12 cellular contexts compared by ENCODE assay signal in genomic region chr6:3473773-3474172, GRCh38. TPM values are rescaled to one million over a fixed set of nuclear protein-coding genes. Genes with fewer than 3 reads are reported as not detected.
DNase-seq lines count a peak whose midpoint lies in the region; ATAC-seq and TF ChIP-seq lines count a peak whose summit lies in the region.
"Had no signal": no experiment of that assay in that cellular context is flagged by ENCODE, and none has a peak within 500 bp of the region (broad histone marks: within the 10 kb centered on the region; RNA-seq: fewer than 3 reads in every experiment).

No MANE protein-coding gene starts in this region.

- no peak overlapping the region for H4K8ac ChIP-seq in trophoblast cell (ENCODE audit: low read depth, low read length)

- no peak for TF ChIP-seq CTCF in progenitor cell of endocrine pancreas (IDR thresholded peaks at IDR 0.05; ENCODE audit: unreplicated experiment)

- no peaks in the 10 kb centered on the region for H3K9me3 Mint-ChIP-seq in progenitor cell of endocrine pancreas (ENCODE audit: low read depth)

- peaks cover 0 to 2% of the 10 kb centered on the region in 2 experiments for H3K4me1 ChIP-seq in trophoblast cell (ENCODE audit: control insufficient read depth in 1 of 2, insufficient read depth in 2 of 2, low read length in 2 of 2)
- H3K4me1 ChIP-seq: SJCRH30 had no signal

- no peak overlapping the region for H3K9ac ChIP-seq in trophoblast cell (ENCODE audit: low read length)
- H3K9ac ChIP-seq: BLaER1 had no signal

- H4K91ac ChIP-seq in trophoblast cell (ENCODE audit: low read depth, low read length): no peak overlapping the region

- H3K27me3 Mint-ChIP-seq in progenitor cell of endocrine pancreas (peaks cover 14% of the 10 kb centered on the region), T-helper 17 cell (peaks cover 20% of the 10 kb centered on the region)

- no peak overlapping the region for H3K4me3 ChIP-seq in trophoblast cell (ENCODE audit: low read depth, low read length)
- H3K4me3 ChIP-seq: BLaER1, SJCRH30 had no signal

- H3K27ac Mint-ChIP-seq in progenitor cell of endocrine pancreas (no peak overlapping the region), T-helper 17 cell (no peak overlapping the region)

- H3K23ac ChIP-seq in trophoblast cell (ENCODE audit: low read length): no peak overlapping the region

- peak overlapping the region; percentile 66 for H2BK12ac ChIP-seq in trophoblast cell (ENCODE audit: low read length)

- H2BK120ac ChIP-seq in trophoblast cell (ENCODE audit: insufficient read depth, low read length, poor library complexity): no peak overlapping the region

- DNase-seq in GM03348 (ENCODE audit: low spot score) (peak; percentile 15), NCI-H69 (lab: John Stamatoyannopoulos, UW) (peak; percentile 58), fibroblast of gingiva (ENCODE audit: low read depth) (peak; percentile 46), trophoblast cell (no peak), progenitor cell of endocrine pancreas (ENCODE audit: low spot score, unreplicated experiment) (no peak), NCI-H1417 treated with DMSO at 0.1 percent for 48 hours (lab: John Stamatoyannopoulos, UW) (no peak), T-helper 17 cell (no peak)
- DNase-seq: SW 1271 had no signal

- no peak overlapping the region for H4K12ac ChIP-seq in trophoblast cell (ENCODE audit: low read depth, low read length)

- H3K36me3 ChIP-seq in trophoblast cell (ENCODE audit: control insufficient read depth in 1 of 2, insufficient read depth in 2 of 2, low read length in 2 of 2): no peaks in the 10 kb centered on the region
- H3K36me3 ChIP-seq: BLaER1, SJCRH30 had no signal

- H3K4me3 Mint-ChIP-seq in progenitor cell of endocrine pancreas (ENCODE audit: low read depth) (no peak overlapping the region), T-helper 17 cell (no peak overlapping the region)

- no peak for ATAC-seq in T-helper 17 cell

- H3K4me1 Mint-ChIP-seq in progenitor cell of endocrine pancreas (ENCODE audit: low read depth) (peaks cover 6% of the 10 kb centered on the region), T-helper 17 cell (peaks cover 2% of the 10 kb centered on the region)

- H3K4me2 ChIP-seq in trophoblast cell (ENCODE audit: low read length): no peak overlapping the region
- H3K4me2 ChIP-seq: BLaER1 had no signal

- H3K27ac ChIP-seq in trophoblast cell (ENCODE audit: low read depth, low read length): no peak overlapping the region
- H3K27ac ChIP-seq: BLaER1, RWPE1, SJCRH30 had no signal

- no peaks in the 10 kb centered on the region for H3K27me3 ChIP-seq in trophoblast cell (ENCODE audit: insufficient read depth, low read length)
- H3K27me3 ChIP-seq: BLaER1, SJCRH30 had no signal

- H2AK5ac ChIP-seq in trophoblast cell (ENCODE audit: low read length): no peak overlapping the region

- H3K14ac ChIP-seq in trophoblast cell (ENCODE audit: low read length): no peak overlapping the region

- no peaks in the 10 kb centered on the region for H3K79me2 ChIP-seq in trophoblast cell (ENCODE audit: control insufficient read depth, insufficient read depth, low read length, poor library complexity)

- no CpG with 5 or more reads among the region's 5 CpGs for WGBS in trophoblast cell (ENCODE audit: extremely low coverage, insufficient coverage, insufficient read length)

- no peaks in the 10 kb centered on the region for H3K9me3 ChIP-seq in trophoblast cell (ENCODE audit: insufficient read depth, low read depth, low read length)
- no peaks in the 10 kb centered on the region for H3K9me3 ChIP-seq in T-helper 17 cell (ENCODE audit: control insufficient read depth, low read length, poor library complexity, severe bottlenecking)
- H3K9me3 ChIP-seq: BLaER1, SJCRH30 had no signal

- no peak overlapping the region for H3K18ac ChIP-seq in trophoblast cell (ENCODE audit: low read length)

- no peaks in the 10 kb centered on the region for H3K79me1 ChIP-seq in trophoblast cell (ENCODE audit: low read length)

- no peak overlapping the region for H2AFZ ChIP-seq in trophoblast cell (ENCODE audit: insufficient read depth, low read length, poor library complexity)

- H3K36me3 Mint-ChIP-seq in progenitor cell of endocrine pancreas (ENCODE audit: insufficient read depth) (no peaks in the 10 kb centered on the region), T-helper 17 cell (ENCODE audit: low read depth) (no peaks in the 10 kb centered on the region)

- H2BK5ac ChIP-seq in trophoblast cell (ENCODE audit: low read depth, low read length, poor library complexity): no peak overlapping the region

- H3K4ac ChIP-seq in trophoblast cell (ENCODE audit: low read depth, low read length): no peak overlapping the region

RNA-seq across cellular contexts. Expression of gene SLC22A23, which starts 16.9 kb away (rescaled TPM):
- 29.8 and 31.6 TPM in 2 replicates for polyA plus RNA-seq in trophoblast cell (2013)
- total RNA-seq in progenitor cell of endocrine pancreas (17.1 and 19.4 TPM in 2 replicates), T-helper 17 cell (1 to 10 TPM; 6.3 to 9.0 TPM)
- polyA plus RNA-seq: AG04450 had no signal

Comparison
In these comparisons a context has a peak if more than half of its experiments do, and no peak if none do; other contexts are left out.
1. DNase-seq: peak in GM03348 (single experiment), NCI-H69 (single experiment) and fibroblast of gingiva (single experiment); none in trophoblast cell (0 of 2), progenitor cell of endocrine pancreas (single experiment), NCI-H1417 treated with DMSO at 0.1 percent for 48 hours (single experiment) and T-helper 17 cell (0 of 3).